Comparison of ENCODE assay signal across 11 cellular contexts in genomic region chr18:63980027-63980426, GRCh38. TPM values are rescaled to one million over a fixed set of nuclear protein-coding genes. Genes with fewer than 3 reads are reported as not detected.
A peak's percentile ranks its signal among the peaks of the same experiment; 100 is the strongest.
DNase-seq lines count a peak whose midpoint lies in the region; ATAC-seq, FAIRE-seq and TF ChIP-seq lines count a peak whose summit lies in the region.
"Had no signal": no experiment of that assay in that cellular context is flagged by ENCODE, and none has a peak within 500 bp of the region (broad histone marks: within the 10 kb centered on the region; RNA-seq: fewer than 3 reads in every experiment).

No MANE protein-coding gene starts in this region.

- H3K9me3 ChIP-seq in keratinocyte (ENCODE audit: control insufficient read depth, low read depth, low read length): no peaks in the 10 kb centered on the region
- no peaks in the 10 kb centered on the region for H3K9me3 ChIP-seq in smooth muscle cell (replicated peaks; ENCODE audit: low read depth)

- H3K27ac ChIP-seq in keratinocyte (ENCODE audit: control insufficient read depth, insufficient read depth, low read length) (no peak overlapping the region), smooth muscle cell (ENCODE audit: low read depth) (no peak overlapping the region)

- H2AFZ ChIP-seq in keratinocyte (ENCODE audit: control insufficient read depth, low read length) (no peak overlapping the region), smooth muscle cell (ENCODE audit: low read depth) (peak overlapping the region; percentile 48)

- peak overlapping the region; percentile 33 for H3K27ac Mint-ChIP-seq in activated CD4-positive, alpha-beta memory T cell treated with anti-CD3 and anti-CD28 coated beads, Interleukin-2, amount 10 ng/mL, durations not matched to agents 7 days and 5 days
- H3K27ac Mint-ChIP-seq in activated T-cell treated with anti-CD3 and anti-CD28 coated beads, Interleukin-2, amount 50 U/mL, for 72 hours: no peak overlapping the region

- DNase-seq in GM03348 (ENCODE audit: low spot score): peak; percentile 29
- DNase-seq in activated CD4-positive, alpha-beta memory T cell treated with anti-CD3 and anti-CD28 coated beads, Interleukin-2, amount 10 ng/mL, durations not matched to agents 7 days and 5 days: no peak
- DNase-seq in keratinocyte (ENCODE audit: low read depth, low spot score): no peak
- no peak for DNase-seq in smooth muscle cell (lab: John Stamatoyannopoulos, UW; ENCODE audit: unreplicated experiment)
- no peak for DNase-seq in GM20000 (ENCODE audit: low spot score)
- DNase-seq in activated T-cell treated with anti-CD3 and anti-CD28 coated beads, Interleukin-2, amount 50 U/mL, for 72 hours: no peak
- DNase-seq in NCI-H2196 (lab: John Stamatoyannopoulos, UW; ENCODE audit: unreplicated experiment): no peak
- DNase-seq: activated T-cell treated with anti-CD3 and anti-CD28 coated beads, Interleukin-2, amount 50 U/mL, for 1 hour; NCI-H2029 treated with DMSO at 0.1 percent for 48 hours had no signal

- dilution Hi-C loops in keratinocyte (cut with MboI; ENCODE audit: extremely low pct_ligation_motif_present, low sequenced_read_pairs): no loop called here

- 89% methylated on average over 7 of the region's 7 CpGs for WGBS in smooth muscle cell (ENCODE audit: low lambda C conversion rate)

- peaks cover 21% of the 10 kb centered on the region for H3K36me3 Mint-ChIP-seq in activated CD4-positive, alpha-beta memory T cell treated with anti-CD3 and anti-CD28 coated beads, Interleukin-2, amount 10 ng/mL, durations not matched to agents 7 days and 5 days (ENCODE audit: low read depth)
- peaks cover 4 to 5% of the 10 kb centered on the region in 2 donors for H3K36me3 Mint-ChIP-seq in activated T-cell treated with anti-CD3 and anti-CD28 coated beads, Interleukin-2, amount 50 U/mL, for 72 hours (ENCODE audit: insufficient read depth in 2 of 2)

- H4K20me1 ChIP-seq in keratinocyte (ENCODE audit: control insufficient read depth, extremely low read depth, insufficient read depth, low read length) (no peaks in the 10 kb centered on the region), smooth muscle cell (ENCODE audit: low read depth) (no peaks in the 10 kb centered on the region)

- peaks cover 28% of the 10 kb centered on the region for H3K4me1 Mint-ChIP-seq in activated CD4-positive, alpha-beta memory T cell treated with anti-CD3 and anti-CD28 coated beads, Interleukin-2, amount 10 ng/mL, durations not matched to agents 7 days and 5 days
- H3K4me1 Mint-ChIP-seq in activated T-cell treated with anti-CD3 and anti-CD28 coated beads, Interleukin-2, amount 50 U/mL, for 72 hours (ENCODE audit: low read depth): peaks cover 9% of the 10 kb centered on the region

- H3K27me3 Mint-ChIP-seq in activated CD4-positive, alpha-beta memory T cell treated with anti-CD3 and anti-CD28 coated beads, Interleukin-2, amount 10 ng/mL, durations not matched to agents 7 days and 5 days: no peaks in the 10 kb centered on the region
- no peaks in the 10 kb centered on the region for H3K27me3 Mint-ChIP-seq in activated T-cell treated with anti-CD3 and anti-CD28 coated beads, Interleukin-2, amount 50 U/mL, for 72 hours (ENCODE audit: low read depth)

- no peaks in the 10 kb centered on the region for H3K9me3 Mint-ChIP-seq in activated CD4-positive, alpha-beta memory T cell treated with anti-CD3 and anti-CD28 coated beads, Interleukin-2, amount 10 ng/mL, durations not matched to agents 7 days and 5 days
- no peaks in the 10 kb centered on the region for H3K9me3 Mint-ChIP-seq in activated T-cell treated with anti-CD3 and anti-CD28 coated beads, Interleukin-2, amount 50 U/mL, for 72 hours

- H3F3A ChIP-seq in smooth muscle cell (ENCODE audit: low read depth): no peaks in the 10 kb centered on the region

- CTCF ChIA-PET in activated CD4-positive, alpha-beta memory T cell treated with anti-CD3 and anti-CD28 coated beads, Interleukin-2, amount 10 ng/mL, durations not matched to agents 7 days and 5 days (lab: Charles Lee): interaction anchor here (0.7 to 1.5 kb wide), 6 partner anchors 11 to 461 kb away, joined by 3 to 10 read pairs (median 4); no protein-coding TSS in a partner anchor

- no peaks in the 10 kb centered on the region for H3K9me1 ChIP-seq in keratinocyte (ENCODE audit: control insufficient read depth, extremely low read depth, insufficient read depth, low read length)

- H3K4me3 ChIP-seq in keratinocyte (ENCODE audit: control insufficient read depth in 2 of 3, extremely low read depth in 1 of 3, insufficient read depth in 2 of 3, low read depth in 1 of 3, low read length in 3 of 3) (no peak overlapping the region), smooth muscle cell (peak overlapping the region; percentile 39)

- peaks cover 50% of the 10 kb centered on the region for H3K79me2 ChIP-seq in keratinocyte (ENCODE audit: control insufficient read depth, insufficient read depth, low read length)
- peaks cover 19% of the 10 kb centered on the region for H3K79me2 ChIP-seq in smooth muscle cell (ENCODE audit: low read depth)

- ATAC-seq in activated T-cell treated with anti-CD3 and anti-CD28 coated beads, Interleukin-2, amount 50 U/mL, for 72 hours (replicated peaks in 1 of 2): no peak
- ATAC-seq in GM18520 (IDR thresholded peaks at IDR 0.05; ENCODE audit: unreplicated experiment): no peak

- peaks cover 8% of the 10 kb centered on the region for H3K4me1 ChIP-seq in keratinocyte (ENCODE audit: control insufficient read depth, extremely low read depth, insufficient read depth, low read length)
- H3K4me1 ChIP-seq in smooth muscle cell (ENCODE audit: low read depth): no peaks in the 10 kb centered on the region

- H3K27me3 ChIP-seq in keratinocyte (ENCODE audit: control insufficient read depth, extremely low read depth, insufficient read depth, low read length) (no peaks in the 10 kb centered on the region), smooth muscle cell (ENCODE audit: low read depth) (no peaks in the 10 kb centered on the region)

- H3K4me2 ChIP-seq in keratinocyte (ENCODE audit: control insufficient read depth, extremely low read depth, insufficient read depth, low read depth, low read length) (peak overlapping the region; percentile 39), smooth muscle cell (peak overlapping the region; percentile 78)

- FAIRE-seq in keratinocyte (lab: Jason Lieb, UNC): no peak

- H3K4me3 Mint-ChIP-seq in activated CD4-positive, alpha-beta memory T cell treated with anti-CD3 and anti-CD28 coated beads, Interleukin-2, amount 10 ng/mL, durations not matched to agents 7 days and 5 days: no peak overlapping the region
- peak overlapping the region in 1 of 2 donors; percentile 29 for H3K4me3 Mint-ChIP-seq in activated T-cell treated with anti-CD3 and anti-CD28 coated beads, Interleukin-2, amount 50 U/mL, for 72 hours

- H3K9ac ChIP-seq in keratinocyte (ENCODE audit: control insufficient read depth, extremely low read depth, insufficient read depth, low read length): no peak overlapping the region
- H3K9ac ChIP-seq in smooth muscle cell (ENCODE audit: low read depth): no peak overlapping the region

- no peak for TF ChIP-seq CTCF in keratinocyte (optimal IDR thresholded peaks at IDR 0.05 in 1 of 3, IDR thresholded peaks at IDR 0.05 in 1 of 3, conservative IDR thresholded peaks at IDR 0.05 in 1 of 3; ENCODE audit: extremely low read depth in 1 of 3, insufficient read depth in 2 of 3, low read length in 3 of 3)
- TF ChIP-seq CTCF in smooth muscle cell (IDR thresholded peaks at IDR 0.05; ENCODE audit: borderline replicate concordance, insufficient read depth, poor library complexity, severe bottlenecking): no peak
- TF ChIP-seq CTCF in GM20000 (IDR thresholded peaks at IDR 0.05; ENCODE audit: extremely low read depth, missing control alignments): no peak

- H3K36me3 ChIP-seq in keratinocyte (ENCODE audit: control insufficient read depth in 2 of 2, extremely low read depth in 1 of 2, insufficient read depth in 2 of 2, low read length in 2 of 2): peaks cover 28 to 32% of the 10 kb centered on the region in 2 experiments
- H3K36me3 ChIP-seq in smooth muscle cell (ENCODE audit: low read depth): peaks cover 6% of the 10 kb centered on the region

- POLR2A ChIA-PET in activated CD4-positive, alpha-beta memory T cell treated with anti-CD3 and anti-CD28 coated beads, Interleukin-2, amount 10 ng/mL, durations not matched to agents 7 days and 5 days (lab: Charles Lee): no interaction called here

RNA-seq across cellular contexts. Expression of gene SERPINB8, which starts 10.1 kb away (rescaled TPM):
- total RNA-seq in activated CD4-positive, alpha-beta memory T cell treated with anti-CD3 and anti-CD28 coated beads, Interleukin-2, amount 10 ng/mL, durations not matched to agents 7 days and 5 days: 10 to 100 TPM in 1 of 2 experiments, 1 to 10 TPM in 1; 9.3 to 11.2 TPM
- polyA plus RNA-seq in keratinocyte (35.3 to 48.9 TPM (median 38.6 TPM) in 3 replicates), smooth muscle cell (12.0 and 15.9 TPM in 2 replicates)
- 40.7 TPM for polyA plus RNA-seq in keratinocyte (2011; ENCODE audit: low read depth)
- 28.2 and 44.6 TPM in 2 replicates for polyA plus RNA-seq in keratinocyte (2011; cell fraction: cytosol; rRNA removed)
- 42.2 and 53.5 TPM in 2 replicates for polyA plus RNA-seq in keratinocyte (2011; cell fraction: nucleus; rRNA removed)
- 42.9 and 55.5 TPM in 2 replicates for polyA plus RNA-seq in keratinocyte (2012; ENCODE audit: low replicate concordance)
- polyA minus RNA-seq in keratinocyte: 15.4 to 26.5 TPM (median 21.3 TPM) in 3 replicates
- polyA minus RNA-seq in keratinocyte (2011; cell fraction: cytosol; rRNA and poly(A)+ RNA removed): 17.1 TPM
- 13.1 and 25.6 TPM in 2 replicates for polyA minus RNA-seq in keratinocyte (2011; cell fraction: nucleus; rRNA and poly(A)+ RNA removed)
- 13.9 and 20.5 TPM in 2 replicates for total RNA-seq in smooth muscle cell
- total RNA-seq in activated T-cell treated with anti-CD3 and anti-CD28 coated beads, Interleukin-2, amount 50 U/mL, for 72 hours: 10 to 100 TPM; 18.6 to 28.8 TPM

RNA-seq across cellular contexts. Expression of gene HMSD, which starts 30.9 kb away (rescaled TPM):
- total RNA-seq in activated CD4-positive, alpha-beta memory T cell treated with anti-CD3 and anti-CD28 coated beads, Interleukin-2, amount 10 ng/mL, durations not matched to agents 7 days and 5 days: 1 to 10 TPM; 8.5 to 9.6 TPM
- polyA plus RNA-seq in keratinocyte (0.64 to 1.2 TPM (median 0.94 TPM) in 3 replicates), smooth muscle cell (0.26 and 0.64 TPM in 2 replicates)
- polyA plus RNA-seq in keratinocyte (2011; ENCODE audit: low read depth): not detected
- polyA plus RNA-seq in keratinocyte (2011; cell fraction: cytosol; rRNA removed): 0.19 and 0.36 TPM in 2 replicates
- 0.28 and 0.39 TPM in 2 replicates for polyA plus RNA-seq in keratinocyte (2011; cell fraction: nucleus; rRNA removed)
- 0.89 TPM in 1 of 2 replicates, not detected in the other for polyA plus RNA-seq in keratinocyte (2012; ENCODE audit: low replicate concordance)
- 0.07 to 3.5 TPM (median 0.66 TPM) in 3 replicates for polyA minus RNA-seq in keratinocyte
- polyA minus RNA-seq in keratinocyte (2011; cell fraction: cytosol; rRNA and poly(A)+ RNA removed): not detected
- polyA minus RNA-seq in keratinocyte (2011; cell fraction: nucleus; rRNA and poly(A)+ RNA removed): 1.9 TPM in 1 of 2 replicates, not detected in the other
- total RNA-seq in smooth muscle cell: not detected in 2 replicates
- total RNA-seq in activated T-cell treated with anti-CD3 and anti-CD28 coated beads, Interleukin-2, amount 50 U/mL, for 72 hours: 10 to 100 TPM; 65.8 to 68.8 TPM
- total RNA-seq: SK-MEL-5 had no signal
